ENCODE assay signal across 8 cellular contexts in genomic region chr1:15409400-15410222, GRCh38. TPM values are rescaled to one million over a fixed set of nuclear protein-coding genes. Genes with fewer than 3 reads are reported as not detected.
DNase-seq lines count a peak whose midpoint lies in the region; ATAC-seq and TF ChIP-seq lines count a peak whose summit lies in the region.

EFHD2 (plus strand) TSS chr1:15409888; CDS start chr1:15409972, 84 bp downstream.

- peak within 1 kb of the TSS; percentile 91 for H3K27ac Mint-ChIP-seq in chondrocyte (ENCODE audit: unreplicated experiment)

- TF ChIP-seq CTCF in chondrocyte (IDR thresholded peaks at IDR 0.05), result peak; percentile 22

- H3K27me3 Mint-ChIP-seq in chondrocyte (ENCODE audit: low read depth), result peaks cover 2% of the 10 kb centered on the region

- H3K9me3 Mint-ChIP-seq in chondrocyte (ENCODE audit: low read depth), result no peaks in the 10 kb centered on the region

- H3K4me1 Mint-ChIP-seq in chondrocyte (ENCODE audit: low read depth), result peaks cover 26% of the 10 kb centered on the region

- peak within 1 kb of the TSS; percentile 73 for H3K4me3 Mint-ChIP-seq in chondrocyte (ENCODE audit: unreplicated experiment)

- ATAC-seq in GM18858 (IDR thresholded peaks at IDR 0.05; ENCODE audit: unreplicated experiment) (peak; percentile 52), HG03103 (IDR thresholded peaks at IDR 0.05; ENCODE audit: low read depth, unreplicated experiment) (peak; percentile 67)

- no peak for DNase-seq in A172 (ENCODE audit: low spot score)
- DNase-seq in NCI-H446 (lab: John Stamatoyannopoulos, UW), result peak; percentile 61 to 87
- DNase-seq in activated CD4-positive, alpha-beta T cell treated with anti-CD3 and anti-CD28 coated beads for 24 hours (ENCODE audit: low read depth in 2 of 2), result peak; percentile 74 to 75
- DNase-seq in chondrocyte (ENCODE audit: low spot score), result no peak
- peak; percentile 81 for DNase-seq in kidney tubule cell (ENCODE audit: low spot score)
- peak; percentile 60 to 85 (median 70) for DNase-seq in stimulated activated CD4-positive, alpha-beta T cell treated with anti-CD3 and anti-CD28 coated beads, Interleukin-1b, Interleukin-23, amount 100 ng/mL, for 24 hours (ENCODE audit: low read depth in 4 of 4, low spot score in 1 of 4)

- H3K36me3 Mint-ChIP-seq in chondrocyte (ENCODE audit: low read depth), result no peaks in the 10 kb centered on the region

RNA-seq across cellular contexts. Expression of gene EFHD2, which starts in this region (rescaled TPM):
- total RNA-seq in A172 (2014; rRNA removed; shearing (Covaris generic)), result 55.7 and 58.5 TPM in 2 replicates
- 7.9 to 10.4 TPM (median 9.6 TPM) in 3 replicates for total RNA-seq in chondrocyte

Comparison
In these comparisons a context has a peak if more than half of its experiments do, and no peak if none do; other contexts are left out.
1. DNase-seq: peak in NCI-H446 (2 of 2), activated CD4-positive, alpha-beta T cell treated with anti-CD3 and anti-CD28 coated beads for 24 hours (2 of 2), kidney tubule cell (single experiment) and stimulated activated CD4-positive, alpha-beta T cell treated with anti-CD3 and anti-CD28 coated beads, Interleukin-1b, Interleukin-23, amount 100 ng/mL, for 24 hours (4 of 4); none in A172 (single experiment) and chondrocyte (single experiment).